Comparison of ENCODE assay signal across 1 cellular context in genomic region chr2:90069290-90069894, GRCh38.
TF ChIP-seq lines count a peak whose summit lies in the region.

No MANE protein-coding gene starts in this region.

TF ChIP-seq in WTC11, 78 proteins besides CTCF, POLR2A, EP300 and RAD21 (continued from another document):
- TF ChIP-seq AFF4 (CRISPR knock-in tag; IDR thresholded peaks at IDR 0.05; ENCODE audit: borderline replicate concordance) (no peak), MYBL2 (CRISPR knock-in tag; IDR thresholded peaks at IDR 0.05) (no peak), PRRX2 (CRISPR knock-in tag; IDR thresholded peaks at IDR 0.05) (no peak), OVOL2 (CRISPR knock-in tag; IDR thresholded peaks at IDR 0.05; ENCODE audit: borderline replicate concordance) (no peak), ZNF416 (CRISPR knock-in tag; IDR thresholded peaks at IDR 0.05) (no peak), ATF3 (CRISPR knock-in tag; conservative IDR thresholded peaks at IDR 0.05) (no peak)
